In genomic region chr7:43640679-43641078, GRCh38 we compare ENCODE assay signal across 10 cellular contexts. TPM values are rescaled to one million over a fixed set of nuclear protein-coding genes. Genes with fewer than 3 reads are reported as not detected.
DNase-seq lines count a peak whose midpoint lies in the region; ATAC-seq lines count a peak whose summit lies in the region.
"Had no signal": no experiment of that assay in that cellular context is flagged by ENCODE, and none has a peak within 500 bp of the region (broad histone marks: within the 10 kb centered on the region; RNA-seq: fewer than 3 reads in every experiment).

No MANE protein-coding gene starts in this region.

- H3K4me3 Mint-ChIP-seq in activated naive CD8-positive, alpha-beta T cell, result no peak overlapping the region
- no peak overlapping the region for H3K4me3 Mint-ChIP-seq in immature natural killer cell

- peak; percentile 48 for DNase-seq in NCI-H82 (lab: John Stamatoyannopoulos, UW)
- no peak for DNase-seq in immature natural killer cell
- no peak for DNase-seq in NOMO-1 treated with dmso at 0.1 percent for 144 hours (lab: John Stamatoyannopoulos, UW; ENCODE audit: unreplicated experiment)
- DNase-seq in ecto neural progenitor cell (ENCODE audit: low spot score), result no peak
- no peak for DNase-seq in SW 1271 (lab: John Stamatoyannopoulos, UW)
- DNase-seq: activated CD8-positive, alpha-beta memory T cell treated with anti-CD3 and anti-CD28 coated beads, Interleukin-2, amount 50 U/mL, for 48 hours; cerebellar nuclear complex had no signal

- peaks cover 38% of the 10 kb centered on the region for H3K36me3 Mint-ChIP-seq in activated naive CD8-positive, alpha-beta T cell
- H3K36me3 Mint-ChIP-seq in immature natural killer cell, result peaks cover 26 to 58% (median 31%) of the 10 kb centered on the region in 3 donors

- no peak for ATAC-seq in HG03571 (IDR thresholded peaks at IDR 0.05; ENCODE audit: unreplicated experiment)

- H3K27ac ChIP-seq in skin epidermis, result peak overlapping the region in 13 of 21 experiments; percentile 20 to 72 (median 55)

- no peaks in the 10 kb centered on the region for H3K9me3 Mint-ChIP-seq in activated naive CD8-positive, alpha-beta T cell (ENCODE audit: low read depth)
- H3K9me3 Mint-ChIP-seq in immature natural killer cell, result no peaks in the 10 kb centered on the region

- H3K27ac Mint-ChIP-seq in activated naive CD8-positive, alpha-beta T cell, result peak overlapping the region; percentile 90
- H3K27ac Mint-ChIP-seq in immature natural killer cell, result peak overlapping the region; percentile 66 to 90 (median 83)

- peaks cover 95% of the 10 kb centered on the region for H3K4me1 Mint-ChIP-seq in activated naive CD8-positive, alpha-beta T cell (ENCODE audit: low read depth)
- H3K4me1 Mint-ChIP-seq in immature natural killer cell, result peaks cover 0 to 92% of the 10 kb centered on the region in 2 donors

- H3K4me3 ChIP-seq in skin epidermis, result no peak overlapping the region

- H3K27me3 Mint-ChIP-seq in activated naive CD8-positive, alpha-beta T cell, result no peaks in the 10 kb centered on the region
- H3K27me3 Mint-ChIP-seq in immature natural killer cell (ENCODE audit: low read depth in 3 of 3), result peaks cover 2 to 7% (median 6%) of the 10 kb centered on the region in 3 donors

RNA-seq across cellular contexts. Expression of gene STK17A, which starts 57.8 kb away (rescaled TPM):
- polyA plus RNA-seq in immature natural killer cell, result 100 to 1,000 TPM; 255 to 300 (median 271) TPM
